Comparison of ENCODE assay signal across 17 cellular contexts in the genomic region with DNA sequence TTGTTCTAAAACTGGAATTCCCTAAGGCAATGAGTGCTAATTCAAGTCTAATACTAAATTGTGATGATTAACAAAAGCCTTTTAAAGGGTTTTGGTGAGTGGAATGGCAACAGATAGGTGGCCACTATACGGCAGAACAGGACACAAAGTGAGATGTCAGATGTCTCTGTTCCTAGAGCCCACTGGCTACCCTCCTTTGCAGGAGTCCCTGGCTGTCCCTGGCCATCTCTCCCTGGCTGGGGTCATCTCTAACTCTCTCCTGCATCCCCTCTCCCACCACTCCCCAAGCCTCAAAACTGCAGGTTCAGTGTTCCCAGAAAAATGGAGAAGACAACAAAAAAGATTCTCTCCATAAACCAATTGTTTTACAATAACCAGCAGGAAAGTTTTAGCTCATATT.
DNase-seq lines count a peak whose midpoint lies in the region; ATAC-seq, FAIRE-seq and TF ChIP-seq lines count a peak whose summit lies in the region.
"Had no signal": no experiment of that assay in that cellular context is flagged by ENCODE, and none has a peak within 500 bp of the region (broad histone marks: within the 10 kb centered on the region; RNA-seq: fewer than 3 reads in every experiment).

No MANE protein-coding gene starts in this region.

- H4K5ac ChIP-seq in H1 (ENCODE audit: insufficient read length, low read depth, low read length) (no peak overlapping the region), mesendoderm (ENCODE audit: low read length) (no peak overlapping the region)

- TF ChIP-seq EP300 in H1 (IDR thresholded peaks at IDR 0.05; ENCODE audit: borderline replicate concordance in 1 of 2, low read depth in 2 of 2, low read length in 2 of 2) = no peak

- no peak overlapping the region for H2BK20ac ChIP-seq in H1 (ENCODE audit: low read length)

- 0 out of 2 replicates have a peak overlapping the region, but pooled peaks have one; percentile 66 for H2AK5ac ChIP-seq in H1 (ENCODE audit: low read depth, low read length)
- H2AK5ac ChIP-seq in mesendoderm (ENCODE audit: low read length) = no peak overlapping the region

- no peak for TF ChIP-seq RAD21 in H1 (IDR thresholded peaks at IDR 0.05 in 1 of 2, conservative IDR thresholded peaks at IDR 0.05 in 1 of 2; ENCODE audit: low read depth in 2 of 2, low read length in 2 of 2)

- H2BK120ac ChIP-seq in H1 (replicated peaks; ENCODE audit: low read depth, low read length) = no peak overlapping the region
- no peak overlapping the region for H2BK120ac ChIP-seq in mesendoderm (ENCODE audit: low read depth, low read length)

- H3K14ac ChIP-seq in H1 (ENCODE audit: insufficient read length) = no peak overlapping the region

- DNase-seq in HAP-1 (ENCODE audit: low spot score in 2 of 2) (peak; percentile 40 to 58), H1 (ENCODE audit: low read depth in 1 of 2, low spot score in 2 of 2) (no peak), mesendoderm (no peak), SW 1271 (lab: John Stamatoyannopoulos, UW) (no peak), colonic mucosa (no peak), activated gamma-delta T cell (lab: John Stamatoyannopoulos, UW) (no peak)
- DNase-seq: CD8-positive, alpha-beta T cell; COR-L47; DMS153; DMS79 treated with DMSO at 0.1 percent for 48 hours; EL had no signal

- no peak for ATAC-seq in GM19035 (IDR thresholded peaks at IDR 0.05; ENCODE audit: unreplicated experiment)
- ATAC-seq: CD8-positive, alpha-beta T cell; HepG2 had no signal

- intact Hi-C loops in colonic mucosa (cut with DNase I) = no loop called here

- POLR2A ChIA-PET in H1 (lab: Charles Lee; ENCODE audit: partially characterized antibody) = interaction anchor here (0.9 to 1.6 kb wide), 4 partner anchors 9 to 80 kb away, joined by 3 to 5 read pairs (median 4); partner anchors contain the start of genes MDH1 and WDPCP

- 94% methylated on average over 1 of the region's 1 CpG; no CpG with 5 or more reads in 1 of the 2 experiments for WGBS in H1 (ENCODE audit: extremely low coverage in 1 of 2, insufficient coverage in 1 of 2, insufficient read length in 1 of 2, insufficient replicate concordance in 2 of 2, low coverage in 1 of 2, low lambda C conversion rate in 2 of 2, missing lambda C conversion rate in 1 of 2), 2 experiments
- no CpG with 5 or more reads among the region's 1 CpG for WGBS in mesendoderm (ENCODE audit: extremely low coverage, insufficient coverage, low lambda C conversion rate)

- TF ChIP-seq CTCF in H1 (IDR thresholded peaks at IDR 0.05; ENCODE audit: control extremely low read depth in 1 of 3, insufficient read depth in 1 of 3, low read depth in 1 of 3, low read length in 3 of 3) (no peak), colonic mucosa (IDR thresholded peaks at IDR 0.05) (no peak)

- no peak overlapping the region for H3K4ac ChIP-seq in H1 (replicated peaks; ENCODE audit: insufficient read length, low read depth, low read length)
- H3K4ac ChIP-seq in mesendoderm (ENCODE audit: low read depth, low read length) = no peak overlapping the region

- H3K27me3 ChIP-seq in HAP-1 (ENCODE audit: low read depth) (no peaks in the 10 kb centered on the region), H1 (replicated peaks in 1 of 4; ENCODE audit: control insufficient read depth in 3 of 4, extremely low read depth in 1 of 4, insufficient read depth in 3 of 4, low read length in 3 of 4) (no peaks in the 10 kb centered on the region), mesendoderm (ENCODE audit: insufficient read depth, low read length, poor library complexity) (no peaks in the 10 kb centered on the region), colonic mucosa (no peaks in the 10 kb centered on the region)

- H3K4me1 ChIP-seq in HAP-1 (peaks cover 19% of the 10 kb centered on the region), H1 (replicated peaks in 1 of 4; ENCODE audit: control insufficient read depth in 3 of 4, insufficient read depth in 4 of 4, low read length in 3 of 4) (peaks cover 4 to 14% (median 10%) of the 10 kb centered on the region in 4 experiments; a peak in 6 of 7 replicates), mesendoderm (ENCODE audit: control insufficient read depth, low read depth, low read length) (peaks cover 19% of the 10 kb centered on the region), colonic mucosa (no peaks in the 10 kb centered on the region)
- H3K4me1 ChIP-seq: A549 had no signal

- 0 out of 2 replicates have a peak overlapping the region, but pooled peaks have one; percentile 38 for H3K27ac ChIP-seq in H1 (ENCODE audit: low read depth, low read length)
- no peak overlapping the region for H3K27ac ChIP-seq in mesendoderm (ENCODE audit: low read depth, low read length)
- H3K27ac ChIP-seq in colonic mucosa = no peak overlapping the region
- H3K27ac ChIP-seq: A549 had no signal

- in situ Hi-C loops in HAP-1 (cut with MboI; ENCODE audit: low sequenced_read_pairs) = no loop called here

- H3K9ac ChIP-seq in H1 (replicated peaks in 1 of 4; ENCODE audit: extremely low read depth in 1 of 4, low read depth in 3 of 4, low read length in 3 of 4) = no peak overlapping the region
- no peak overlapping the region for H3K9ac ChIP-seq in mesendoderm (ENCODE audit: low read length)
- H3K9ac ChIP-seq in colonic mucosa (ENCODE audit: low read depth in 2 of 2, low read length in 2 of 2) = no peak overlapping the region

- H3K18ac ChIP-seq in H1 (ENCODE audit: extremely low read depth, low read length) (no peak overlapping the region; the same call in 1 of the 2 replicates), mesendoderm (ENCODE audit: low read length) (peak overlapping the region; percentile 64)

- H3K4me2 ChIP-seq in H1 (ENCODE audit: insufficient read depth in 1 of 2, low read depth in 2 of 2, low read length in 2 of 2) (peak overlapping the region; percentile 50 to 70; a peak in 3 of 4 replicates), mesendoderm (ENCODE audit: low read length) (no peak overlapping the region)
- H3K4me2 ChIP-seq: A549 had no signal

- FAIRE-seq in H1 (lab: Jason Lieb, UNC) = no peak
- FAIRE-seq: A549, D721Med, G401.6, GM12891, HepG2 had no signal

- H2AFZ ChIP-seq in H1 (ENCODE audit: low read length) = no peak overlapping the region

- no peak for TF ChIP-seq POLR2A in H1 (IDR thresholded peaks at IDR 0.05; ENCODE audit: control extremely low read depth in 1 of 2, low read depth in 2 of 2, low read length in 2 of 2)

- H3K23ac ChIP-seq in H1 (ENCODE audit: insufficient read length) (no peak overlapping the region), mesendoderm (ENCODE audit: low read length) (no peak overlapping the region)

- H4K8ac ChIP-seq in H1 (ENCODE audit: extremely low read depth, insufficient read depth, low read length) = no peak overlapping the region
- H4K8ac ChIP-seq in mesendoderm (ENCODE audit: low read depth, low read length) = no peak overlapping the region

- CTCF ChIA-PET in H1 (lab: Charles Lee; ENCODE audit: partially characterized antibody) = no interaction called here

- H3K23me2 ChIP-seq in H1 (ENCODE audit: low read depth, low read length) = no peaks in the 10 kb centered on the region

- H4K20me1 ChIP-seq in H1 (replicated peaks in 1 of 2; ENCODE audit: control insufficient read depth in 1 of 2, insufficient read depth in 2 of 2, low read length in 2 of 2) = no peaks in the 10 kb centered on the region

- H3K9me3 ChIP-seq in HAP-1 (no peaks in the 10 kb centered on the region), H1 (ENCODE audit: insufficient read depth in 2 of 2, low read depth in 1 of 2, low read length in 1 of 2) (no peaks in the 10 kb centered on the region), colonic mucosa (no peaks in the 10 kb centered on the region)

- H3K56ac ChIP-seq in H1 (replicated peaks; ENCODE audit: insufficient read length, low read depth, low read length) = no peak overlapping the region
- H3K56ac ChIP-seq in mesendoderm (ENCODE audit: low read length) = peak overlapping the region; percentile 47

- H3K36me3 ChIP-seq in HAP-1 (replicated peaks) (no peaks in the 10 kb centered on the region), H1 (ENCODE audit: control insufficient read depth in 2 of 4, insufficient read depth in 4 of 4, low read length in 3 of 4) (no peaks in the 10 kb centered on the region), mesendoderm (ENCODE audit: control insufficient read depth, insufficient read depth, low read length) (no peaks in the 10 kb centered on the region), colonic mucosa (no peaks in the 10 kb centered on the region)

- H2BK15ac ChIP-seq in H1 (ENCODE audit: low read length) (no peak overlapping the region), mesendoderm (replicated peaks; ENCODE audit: low read depth) (no peak overlapping the region)

- H3K79me1 ChIP-seq in H1 (ENCODE audit: low read depth, low read length) (no peaks in the 10 kb centered on the region), mesendoderm (ENCODE audit: low read length) (no peaks in the 10 kb centered on the region)

- peak overlapping the region; percentile 54; the same call in 1 of the 2 replicates for H2BK5ac ChIP-seq in H1 (ENCODE audit: low read depth, low read length)
- no peak overlapping the region for H2BK5ac ChIP-seq in mesendoderm (ENCODE audit: low read length)

- H3K4me3 ChIP-seq in HAP-1 (no peak overlapping the region), H1 (ENCODE audit: extremely low read depth in 1 of 4, insufficient read depth in 2 of 4, low read depth in 3 of 4, low read length in 4 of 4) (peak overlapping the region in 1 of 4 experiments; percentile 10; a peak in 1 of 8 replicates), mesendoderm (ENCODE audit: low read length) (no peak overlapping the region), colonic mucosa (no peak overlapping the region)
- H3K4me3 ChIP-seq: A549 had no signal

- H3K79me2 ChIP-seq in H1 (ENCODE audit: control insufficient read depth in 1 of 2, insufficient read depth in 2 of 2, low read length in 2 of 2) (no peaks in the 10 kb centered on the region), mesendoderm (ENCODE audit: control insufficient read depth, insufficient read depth, low read length) (no peaks in the 10 kb centered on the region)

- no peak overlapping the region for H2BK12ac ChIP-seq in H1 (ENCODE audit: low read depth, low read length)

- H4K91ac ChIP-seq in H1 (replicated peaks; ENCODE audit: insufficient read length, low read length) = no peak overlapping the region

TF ChIP-seq in H1, 55 proteins besides CTCF, POLR2A, EP300 and RAD21 (continues in another document):
- TF ChIP-seq KDM1A (IDR thresholded peaks at IDR 0.05; ENCODE audit: borderline replicate concordance, low read length) = no peak
- no peak for TF ChIP-seq SIX5 (IDR thresholded peaks at IDR 0.05; ENCODE audit: low read depth, low read length)
- TF ChIP-seq JUND (IDR thresholded peaks at IDR 0.05; ENCODE audit: low read length) = no peak
- TF ChIP-seq MAX (IDR thresholded peaks at IDR 0.05) = no peak
- TF ChIP-seq ATF3 (IDR thresholded peaks at IDR 0.05; ENCODE audit: insufficient read depth, low read depth, low read length) = no peak
- no peak for TF ChIP-seq HDAC6 (IDR thresholded peaks at IDR 0.05; ENCODE audit: low read depth, low read length)

Comparison
In these comparisons a context has a peak if more than half of its experiments do, and no peak if none do; other contexts are left out.
1. DNase-seq: peak in HAP-1 (2 of 2); none in H1 (0 of 2), mesendoderm (single experiment), SW 1271 (0 of 2), colonic mucosa (single experiment) and activated gamma-delta T cell (single experiment).